Comparison of ENCODE assay signal across 8 cellular contexts in the genomic region with DNA sequence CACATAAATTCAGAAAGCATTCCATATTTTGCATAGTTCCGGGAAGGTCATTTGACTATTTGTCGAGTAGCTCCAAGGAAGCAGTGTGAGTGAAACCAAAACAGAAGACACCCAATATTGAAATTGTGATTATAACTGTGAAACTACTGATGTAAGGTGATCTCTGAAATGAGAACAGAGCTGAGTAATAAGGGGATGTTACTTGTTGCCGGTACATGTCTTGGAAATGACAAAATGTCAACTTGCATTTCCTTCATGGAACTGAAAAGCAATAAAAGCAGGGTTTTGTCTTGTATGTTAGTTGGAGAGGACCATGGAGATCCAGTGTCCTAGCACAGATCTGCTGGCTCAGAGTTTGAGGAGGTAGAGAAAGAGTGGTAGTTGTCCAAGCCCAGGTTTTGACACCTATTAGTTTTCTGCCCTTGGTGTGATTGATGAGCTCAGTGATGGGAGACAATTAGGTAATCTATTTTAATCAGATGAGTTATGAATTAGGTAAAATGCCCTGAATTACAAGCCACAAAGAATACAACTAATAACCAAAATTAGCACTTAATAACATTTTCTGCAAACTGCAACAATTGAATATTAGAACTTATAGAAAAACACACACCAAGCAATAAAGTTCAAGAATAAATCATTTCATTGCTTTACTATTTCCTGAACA. TPM values are rescaled to one million over a fixed set of nuclear protein-coding genes. Genes with fewer than 3 reads are reported as not detected.
DNase-seq lines count a peak whose midpoint lies in the region; ATAC-seq and FAIRE-seq lines count a peak whose summit lies in the region.
"Not testable (repeated sequence)": the region's sequence is repeated elsewhere in the genome, so short reads cannot be mapped to it uniquely, and the experiment has no call there.

No MANE protein-coding gene starts in this region.

- peak overlapping the region; percentile 20; the same call in 1 of the 2 replicates for H3K4me3 ChIP-seq in ACC112 (ENCODE audit: low read depth, low read length)

- peak; percentile 17 for FAIRE-seq in frontal cortex (lab: Jason Lieb, UNC)

- ATAC-seq in GM18870 (IDR thresholded peaks at IDR 0.05; ENCODE audit: unreplicated experiment) (peak; percentile 100), GM21360 (IDR thresholded peaks at IDR 0.05; ENCODE audit: unreplicated experiment) (peak; percentile 72), HG02642 (IDR thresholded peaks at IDR 0.05; ENCODE audit: poor library complexity, unreplicated experiment) (peak; percentile 83), HG03097 (IDR thresholded peaks at IDR 0.05; ENCODE audit: low FRiP score, unreplicated experiment) (peak; percentile 89), HG03520 (IDR thresholded peaks at IDR 0.05; ENCODE audit: unreplicated experiment) (peak; percentile 95)

- H3K9me3 Mint-ChIP-seq in activated CD4-positive, alpha-beta memory T cell treated with anti-CD3 and anti-CD28 coated beads, Interleukin-2, amount 10 ng/mL, durations not matched to agents 7 days and 5 days = not testable (repeated sequence)

- not testable (repeated sequence) for H3K36me3 ChIP-seq in ACC112 (ENCODE audit: insufficient read depth, low read length)

- peaks cover 11% of the 10 kb centered on the region for H3K36me3 Mint-ChIP-seq in activated CD4-positive, alpha-beta memory T cell treated with anti-CD3 and anti-CD28 coated beads, Interleukin-2, amount 10 ng/mL, durations not matched to agents 7 days and 5 days (ENCODE audit: low read depth)

- H3K27me3 ChIP-seq in ACC112 (ENCODE audit: insufficient read depth, low read length) = not testable (repeated sequence)

- DNase-seq in activated CD4-positive, alpha-beta memory T cell treated with anti-CD3 and anti-CD28 coated beads, Interleukin-2, amount 10 ng/mL, durations not matched to agents 7 days and 5 days; frontal cortex (ENCODE audit: low spot score in 2 of 2): not testable (repeated sequence)

- H3K4me1 ChIP-seq in ACC112 (ENCODE audit: control insufficient read depth, insufficient read depth, low read length, unreplicated experiment) = peaks cover 29% of the 10 kb centered on the region

- peak overlapping the region; percentile 85 for H3K27ac ChIP-seq in ACC112 (ENCODE audit: low read depth, low read length)

- H3K27me3 Mint-ChIP-seq in activated CD4-positive, alpha-beta memory T cell treated with anti-CD3 and anti-CD28 coated beads, Interleukin-2, amount 10 ng/mL, durations not matched to agents 7 days and 5 days = not testable (repeated sequence)

- peak overlapping the region; percentile 76 for H3K27ac Mint-ChIP-seq in activated CD4-positive, alpha-beta memory T cell treated with anti-CD3 and anti-CD28 coated beads, Interleukin-2, amount 10 ng/mL, durations not matched to agents 7 days and 5 days

- H3K4me3 Mint-ChIP-seq in activated CD4-positive, alpha-beta memory T cell treated with anti-CD3 and anti-CD28 coated beads, Interleukin-2, amount 10 ng/mL, durations not matched to agents 7 days and 5 days = peak overlapping the region; percentile 1

- H3K4me1 Mint-ChIP-seq in activated CD4-positive, alpha-beta memory T cell treated with anti-CD3 and anti-CD28 coated beads, Interleukin-2, amount 10 ng/mL, durations not matched to agents 7 days and 5 days = peaks cover 33% of the 10 kb centered on the region

- CTCF ChIA-PET in activated CD4-positive, alpha-beta memory T cell treated with anti-CD3 and anti-CD28 coated beads, Interleukin-2, amount 10 ng/mL, durations not matched to agents 7 days and 5 days (lab: Charles Lee) = interaction anchor here (0.9 kb wide), 1 partner anchor 12 kb away, joined by 3 read pairs; no protein-coding TSS in a partner anchor

- not testable (repeated sequence) for H2AFZ ChIP-seq in ACC112 (ENCODE audit: low read length, unreplicated experiment)

- POLR2A ChIA-PET in activated CD4-positive, alpha-beta memory T cell treated with anti-CD3 and anti-CD28 coated beads, Interleukin-2, amount 10 ng/mL, durations not matched to agents 7 days and 5 days (lab: Charles Lee) = interaction anchor here (1.3 kb wide), 1 partner anchor 25 kb away, joined by 4 read pairs; no protein-coding TSS in a partner anchor

- not testable (repeated sequence) for H3K79me2 ChIP-seq in ACC112 (ENCODE audit: control insufficient read depth, insufficient read depth, low read length, unreplicated experiment)

RNA-seq across cellular contexts. Expression of a gene that starts 58.7 kb away (rescaled TPM):
- 10 to 100 TPM in 1 of 2 experiments, 1 to 10 TPM in 1; 9.1 to 11.1 TPM for total RNA-seq in activated CD4-positive, alpha-beta memory T cell treated with anti-CD3 and anti-CD28 coated beads, Interleukin-2, amount 10 ng/mL, durations not matched to agents 7 days and 5 days
- 46.1 TPM for total RNA-seq in frontal cortex
